13 cellular contexts compared by ENCODE assay signal in genomic region chr2:189149981-189150380, GRCh38. TPM values are rescaled to one million over a fixed set of nuclear protein-coding genes. Genes with fewer than 3 reads are reported as not detected.
DNase-seq lines count a peak whose midpoint lies in the region; ATAC-seq, FAIRE-seq and TF ChIP-seq lines count a peak whose summit lies in the region.
"Had no signal": no experiment of that assay in that cellular context is flagged by ENCODE, and none has a peak within 500 bp of the region (broad histone marks: within the 10 kb centered on the region; RNA-seq: fewer than 3 reads in every experiment).

No MANE protein-coding gene starts in this region.

- H3K27ac Mint-ChIP-seq in mesothelial cell of epicardium = peak overlapping the region; percentile 80
- H3K27ac Mint-ChIP-seq: activated naive CD4-positive, alpha-beta T cell treated with anti-CD3 and anti-CD28 coated beads, Interleukin-2, amount 50 U/mL, for 72 hours had no signal

- peaks cover 11% of the 10 kb centered on the region for H3K9me3 Mint-ChIP-seq in mesothelial cell of epicardium
- H3K9me3 Mint-ChIP-seq: activated naive CD4-positive, alpha-beta T cell treated with anti-CD3 and anti-CD28 coated beads, Interleukin-2, amount 50 U/mL, for 72 hours had no signal

- no peak for TF ChIP-seq CTCF in AG10803 (conservative IDR thresholded peaks at IDR 0.05; ENCODE audit: low read length)
- no peak for TF ChIP-seq CTCF in bronchial epithelial cell (IDR thresholded peaks at IDR 0.05; ENCODE audit: insufficient read depth, low read length, severe bottlenecking)
- no peak for TF ChIP-seq CTCF in mesothelial cell of epicardium (IDR thresholded peaks at IDR 0.05; ENCODE audit: unreplicated experiment)

- no peak for FAIRE-seq in bronchial epithelial cell (lab: Jason Lieb, UNC)
- FAIRE-seq: urothelium cell line had no signal

- H3K4me3 ChIP-seq in AG10803 (ENCODE audit: low read length) (no peak overlapping the region), bronchial epithelial cell (ENCODE audit: low read depth, low read length) (no peak overlapping the region)

- no peak overlapping the region for H3K4me3 Mint-ChIP-seq in mesothelial cell of epicardium

- no peaks in the 10 kb centered on the region for H3K27me3 Mint-ChIP-seq in mesothelial cell of epicardium (ENCODE audit: low read depth)

- H3K4me1 Mint-ChIP-seq in mesothelial cell of epicardium = peaks cover 47% of the 10 kb centered on the region

- peaks cover 9% of the 10 kb centered on the region for H3K36me3 Mint-ChIP-seq in mesothelial cell of epicardium
- H3K36me3 Mint-ChIP-seq: activated naive CD4-positive, alpha-beta T cell treated with anti-CD3 and anti-CD28 coated beads, Interleukin-2, amount 50 U/mL, for 72 hours had no signal

- no peak for ATAC-seq in GM19397 (IDR thresholded peaks at IDR 0.05; ENCODE audit: unreplicated experiment)
- ATAC-seq: activated naive CD4-positive, alpha-beta T cell treated with anti-CD3 and anti-CD28 coated beads, Interleukin-2, amount 50 U/mL, for 72 hours had no signal

- peak; percentile 89 for DNase-seq in AG10803 (ENCODE audit: low read depth)
- peak; percentile 78 for DNase-seq in LHCN-M2 (ENCODE audit: low read depth)
- DNase-seq in bronchial epithelial cell (ENCODE audit: low read depth) = peak; percentile 74
- no peak for DNase-seq in mesothelial cell of epicardium (ENCODE audit: low spot score in 2 of 2, unreplicated experiment in 2 of 2)
- no peak for DNase-seq in NCI-H2107 treated with DMSO at 0.1 percent for 48 hours (lab: John Stamatoyannopoulos, UW; ENCODE audit: unreplicated experiment)
- no peak for DNase-seq in LoVo (ENCODE audit: low spot score)
- no peak for DNase-seq in stimulated activated CD8-positive, alpha-beta memory T cell treated with anti-CD3 and anti-CD28 coated beads, Interleukin-4, amount 100 ng/mL, for 48 hours
- DNase-seq: activated CD4-positive, alpha-beta T cell treated with anti-CD3 and anti-CD28 coated beads, Interleukin-2, amount 50 U/mL, for 48 hours; Calu3; NCI-H2171 had no signal

- no peaks in the 10 kb centered on the region for H3K36me3 ChIP-seq in bronchial epithelial cell (ENCODE audit: control insufficient read depth, insufficient read depth, low read length)

- H3K27me3 ChIP-seq in bronchial epithelial cell (ENCODE audit: control insufficient read depth, insufficient read depth, low read length) = no peaks in the 10 kb centered on the region

RNA-seq across cellular contexts. Expression of gene COL5A2, which starts 29.6 kb away (rescaled TPM):
- total RNA-seq in LHCN-M2 (2014; rRNA removed) (187 TPM in 2 replicates), bronchial epithelial cell (7.4 and 9.3 TPM in 2 replicates), mesothelial cell of epicardium (438 to 472 TPM (median 459 TPM) in 3 replicates)
- polyA plus RNA-seq in LHCN-M2 (2012) = 95.8 TPM

Comparison
In these comparisons a context has a peak if more than half of its experiments do, and no peak if none do; other contexts are left out.
1. DNase-seq: peak in AG10803 (single experiment), LHCN-M2 (single experiment) and bronchial epithelial cell (single experiment); none in mesothelial cell of epicardium (0 of 2), NCI-H2107 treated with DMSO at 0.1 percent for 48 hours (single experiment), LoVo (single experiment) and stimulated activated CD8-positive, alpha-beta memory T cell treated with anti-CD3 and anti-CD28 coated beads, Interleukin-4, amount 100 ng/mL, for 48 hours (single experiment).
2. RNA of gene COL5A2, which starts 29.6 kb away (total RNA-seq): 438 to 472 TPM in mesothelial cell of epicardium and 187 TPM in LHCN-M2; 7.4 to 9.3 TPM in bronchial epithelial cell; every median in the first group is over 10 times any median in the second.